In the genomic region with DNA sequence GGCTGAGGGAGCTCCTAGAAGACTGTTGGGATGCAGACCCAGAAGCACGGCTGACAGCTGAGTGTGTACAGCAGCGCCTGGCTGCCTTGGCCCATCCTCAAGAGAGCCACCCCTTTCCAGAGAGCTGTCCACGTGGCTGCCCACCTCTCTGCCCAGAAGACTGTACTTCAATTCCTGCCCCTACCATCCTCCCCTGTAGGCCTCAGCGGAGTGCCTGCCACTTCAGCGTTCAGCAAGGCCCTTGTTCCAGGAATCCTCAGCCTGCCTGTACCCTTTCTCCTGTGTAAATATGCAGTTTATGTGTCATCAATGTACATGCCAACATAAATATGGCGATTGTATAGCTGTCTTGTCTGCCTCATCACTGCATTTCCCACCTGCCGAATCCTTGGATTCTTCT, we compare ENCODE assay signal across 19 cellular contexts. TPM values are rescaled to one million over a fixed set of nuclear protein-coding genes. Genes with fewer than 3 reads are reported as not detected.
DNase-seq lines count a peak whose midpoint lies in the region; ATAC-seq and TF ChIP-seq lines count a peak whose summit lies in the region.
"Had no signal": no experiment of that assay in that cellular context is flagged by ENCODE, and none has a peak within 500 bp of the region (broad histone marks: within the 10 kb centered on the region; RNA-seq: fewer than 3 reads in every experiment).

No MANE protein-coding gene starts in this region.

- no peak overlapping the region for H3K4me3 Mint-ChIP-seq in activated T-helper 17 cell treated with anti-CD3 and anti-CD28 coated beads, Interleukin-2, amount 50 U/mL, for 72 hours
- H3K4me3 Mint-ChIP-seq: CD14-positive monocyte, HFFc6 had no signal

- no peaks in the 10 kb centered on the region for H3K9me3 Mint-ChIP-seq in activated T-helper 17 cell treated with anti-CD3 and anti-CD28 coated beads, Interleukin-2, amount 50 U/mL, for 72 hours
- H3K9me3 Mint-ChIP-seq: CD14-positive monocyte, HFFc6 had no signal

- H3K4me3 ChIP-seq in epithelial cell of esophagus (ENCODE audit: low read length): no peak overlapping the region
- H3K4me3 ChIP-seq: SJCRH30 had no signal

- 0 out of 2 replicates have a peak overlapping the region, but pooled peaks have one; percentile 4 for H3K27ac ChIP-seq in 22Rv1
- H3K27ac ChIP-seq: SJCRH30 had no signal

- peaks cover 12% of the 10 kb centered on the region for H3K4me1 Mint-ChIP-seq in activated T-helper 17 cell treated with anti-CD3 and anti-CD28 coated beads, Interleukin-2, amount 50 U/mL, for 72 hours

- TF ChIP-seq CTCF in 22Rv1 (IDR thresholded peaks at IDR 0.05): no peak
- TF ChIP-seq CTCF in epithelial cell of esophagus (IDR thresholded peaks at IDR 0.05; ENCODE audit: insufficient read depth, low read depth, low read length, missing control alignments): no peak

- no peak overlapping the region for H3K27ac Mint-ChIP-seq in activated T-helper 17 cell treated with anti-CD3 and anti-CD28 coated beads, Interleukin-2, amount 50 U/mL, for 72 hours
- H3K27ac Mint-ChIP-seq: CD14-positive monocyte, HFFc6 had no signal

- no peaks in the 10 kb centered on the region for H3K27me3 Mint-ChIP-seq in activated T-helper 17 cell treated with anti-CD3 and anti-CD28 coated beads, Interleukin-2, amount 50 U/mL, for 72 hours

- no peak for ATAC-seq in activated T-helper 17 cell treated with anti-CD3 and anti-CD28 coated beads, Interleukin-2, amount 50 U/mL, for 72 hours (replicated peaks)
- no peak for ATAC-seq in HG03432 (IDR thresholded peaks at IDR 0.05; ENCODE audit: unreplicated experiment)

- intact Hi-C loops in posterior vena cava (cut with DNase I): no loop called here

- H3K36me3 Mint-ChIP-seq in activated T-helper 17 cell treated with anti-CD3 and anti-CD28 coated beads, Interleukin-2, amount 50 U/mL, for 72 hours (ENCODE audit: low read depth): no peaks in the 10 kb centered on the region
- H3K36me3 Mint-ChIP-seq: CD14-positive monocyte had no signal

- DNase-seq in EH (ENCODE audit: low read depth) (peak; percentile 38), epithelial cell of esophagus (ENCODE audit: low read depth) (peak; percentile 66), posterior vena cava (ENCODE audit: low spot score) (peak; percentile 56)
- no peak for DNase-seq in stimulated activated CD4-positive, alpha-beta T cell treated with anti-CD3 and anti-CD28 coated beads, Interleukin-4, amount 100 ng/mL, for 1 hour
- DNase-seq: ACHN; AML-193; HFFc6; Karpas-422; NCI-H187 treated with DMSO at 0.1 percent for 48 hours; NCI-H446; NCI-H69; NK-92 treated with Interleukin-12 subunit alpha and Interleukin-12 subunit beta, amount 100 ng/mL, for 24 hours; RPMI8226; SJCRH30 had no signal

RNA-seq across cellular contexts. Expression of a gene that starts 7.5 kb away (rescaled TPM):
- not detected for total RNA-seq in posterior vena cava
- not detected for total RNA-seq in activated T-helper 17 cell treated with anti-CD3 and anti-CD28 coated beads, Interleukin-2, amount 50 U/mL, for 72 hours
- total RNA-seq: HFFc6, OCI-LY7 had no signal

RNA-seq across cellular contexts. Expression of a gene that starts 10.3 kb away (rescaled TPM):
- 100 to 1,000 TPM in 1 of 2 donors, 10 to 100 TPM in 1; 99.1 to 102 TPM for total RNA-seq in posterior vena cava
- 100 to 1,000 TPM; 193 to 216 TPM for total RNA-seq in activated T-helper 17 cell treated with anti-CD3 and anti-CD28 coated beads, Interleukin-2, amount 50 U/mL, for 72 hours

RNA-seq across cellular contexts. Expression of a gene that starts 20.7 kb away (rescaled TPM):
- 100 to 1,000 TPM; 500 to 501 TPM for total RNA-seq in posterior vena cava
- total RNA-seq in activated T-helper 17 cell treated with anti-CD3 and anti-CD28 coated beads, Interleukin-2, amount 50 U/mL, for 72 hours: 100 to 1,000 TPM; 763 to 862 TPM

RNA-seq across cellular contexts. Expression of a gene that starts 51.2 kb away (rescaled TPM):
- 10 to 100 TPM; 55.1 to 59.9 TPM for total RNA-seq in posterior vena cava
- 10 to 100 TPM; 80.9 to 91.5 TPM for total RNA-seq in activated T-helper 17 cell treated with anti-CD3 and anti-CD28 coated beads, Interleukin-2, amount 50 U/mL, for 72 hours
